ENCODE assay signal across 1 cellular context in the genomic region with DNA sequence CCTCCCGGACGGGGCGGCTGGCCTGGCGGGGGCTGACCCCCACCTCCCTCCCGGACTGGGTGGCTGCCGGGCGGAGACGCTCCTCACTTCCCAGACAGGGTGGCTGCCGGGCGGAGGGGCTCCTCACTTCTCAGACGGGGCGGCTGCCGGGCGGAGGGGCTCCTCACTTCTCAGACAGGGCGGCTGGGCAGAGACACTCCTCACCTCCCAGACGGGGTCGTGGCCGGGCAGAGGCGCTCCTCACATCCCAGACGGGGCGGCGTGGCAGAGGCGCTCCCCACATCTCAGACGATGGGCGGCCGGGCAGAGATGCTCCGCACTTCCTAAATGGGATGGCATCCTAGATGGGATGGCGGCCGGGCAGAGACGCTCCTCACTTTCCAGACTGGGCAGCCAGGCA. TPM values are rescaled to one million over a fixed set of nuclear protein-coding genes. Genes with fewer than 3 reads are reported as not detected.
"Had no signal": no experiment of that assay in that cellular context is flagged by ENCODE, and none has a peak within 500 bp of the region (broad histone marks: within the 10 kb centered on the region; RNA-seq: fewer than 3 reads in every experiment).

No MANE protein-coding gene starts in this region.

RNA-seq across cellular contexts. Expression of a gene that starts 48.5 kb away (rescaled TPM):
- total RNA-seq: T-helper 1 cell treated with Interleukin-12 subunit alpha and Interleukin-12 subunit beta and Interleukin-4 antibody, amounts not matched to agents 30 ng/mL and 1 ng/mL, for 36 hours had no signal
